In the genomic region with DNA sequence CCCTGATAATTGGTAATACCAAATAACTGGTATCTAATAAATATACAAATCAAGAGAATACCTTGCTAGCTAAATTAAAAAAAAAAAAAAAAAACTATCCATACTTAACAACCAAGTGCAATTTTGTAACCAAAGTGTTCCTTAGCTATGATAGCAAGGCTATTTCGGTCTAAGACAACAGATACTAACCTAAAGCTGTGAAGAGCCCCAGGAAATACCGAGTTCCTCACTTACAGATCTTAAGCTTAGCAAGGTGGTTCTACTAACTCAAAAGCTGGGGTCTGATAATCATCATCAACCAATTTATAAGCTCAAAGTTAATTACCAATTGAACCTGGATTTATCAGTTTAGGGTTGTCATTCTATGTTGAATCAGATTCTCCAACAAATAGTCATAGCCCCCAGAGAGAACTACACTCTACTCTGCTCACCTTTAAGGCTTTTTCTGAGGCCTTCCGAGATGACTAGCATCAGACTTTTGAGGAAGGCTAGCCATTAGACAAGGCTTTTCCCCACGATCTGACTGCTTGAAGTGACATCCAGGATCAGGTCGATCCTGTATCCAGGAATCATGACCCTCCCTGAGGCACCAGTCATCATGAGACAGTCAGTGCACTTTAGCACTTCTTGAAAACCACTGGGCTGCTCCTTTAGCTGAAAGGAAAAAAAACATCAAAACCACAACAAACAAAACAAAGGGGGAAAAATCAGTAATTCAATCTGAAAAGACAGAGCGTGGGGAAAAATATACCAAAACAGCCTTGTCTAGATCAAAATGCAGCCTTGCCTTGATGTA, we compare ENCODE assay signal across 1 cellular context.
TF ChIP-seq lines count a peak whose summit lies in the region.

No MANE protein-coding gene starts in this region.

TF ChIP-seq in IMR-90, 13 proteins besides CTCF, POLR2A, EP300 and RAD21 (continued from another document):
- TF ChIP-seq, protein P1, sequence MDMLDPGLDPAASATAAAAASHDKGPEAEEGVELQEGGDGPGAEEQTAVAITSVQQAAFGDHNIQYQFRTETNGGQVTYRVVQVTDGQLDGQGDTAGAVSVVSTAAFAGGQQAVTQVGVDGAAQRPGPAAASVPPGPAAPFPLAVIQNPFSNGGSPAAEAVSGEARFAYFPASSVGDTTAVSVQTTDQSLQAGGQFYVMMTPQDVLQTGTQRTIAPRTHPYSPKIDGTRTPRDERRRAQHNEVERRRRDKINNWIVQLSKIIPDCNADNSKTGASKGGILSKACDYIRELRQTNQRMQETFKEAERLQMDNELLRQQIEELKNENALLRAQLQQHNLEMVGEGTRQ (IDR thresholded peaks at IDR 0.05; ENCODE audit: low read depth, low read length), result no peak
- no peak for TF ChIP-seq MAFK (IDR thresholded peaks at IDR 0.05; ENCODE audit: low read depth, low read length)
- no peak for TF ChIP-seq FOS (IDR thresholded peaks at IDR 0.05; ENCODE audit: low read depth, low read length)
- no peak for TF ChIP-seq CEBPB (IDR thresholded peaks at IDR 0.05; ENCODE audit: low read depth, low read length)
- TF ChIP-seq SMC3 (IDR thresholded peaks at IDR 0.05; ENCODE audit: low read depth, low read length), result no peak
